Comparison of ENCODE assay signal across 1 cellular context in the genomic region with DNA sequence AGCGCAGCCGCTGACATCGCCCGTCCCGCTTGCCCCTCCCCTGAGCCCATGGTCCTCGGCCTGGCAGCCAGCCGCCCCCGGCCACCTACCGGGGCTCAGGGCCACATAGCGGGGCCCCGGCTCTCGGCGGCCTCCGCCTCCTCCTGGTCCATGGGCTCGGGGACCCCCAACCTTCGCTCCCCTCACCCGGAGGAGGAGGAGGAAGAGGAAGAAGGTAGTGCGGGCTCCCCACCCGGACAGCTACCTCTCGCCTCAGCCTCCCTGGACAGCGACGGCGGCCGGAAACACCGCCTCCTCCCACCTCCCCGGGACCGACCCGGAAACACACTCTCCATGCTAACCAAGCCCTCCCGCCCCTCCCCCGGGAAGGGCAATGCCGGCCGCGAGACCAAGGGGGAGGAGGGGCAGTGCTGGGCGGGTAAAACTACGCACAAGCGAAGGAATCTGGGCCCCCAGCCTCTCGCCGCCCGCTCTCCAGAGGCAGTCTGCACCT.
TF ChIP-seq lines count a peak whose summit lies in the region.

A gene (minus strand): TSS at position 286 of the 493 bp plus-strand sequence. CDS start 2,912 bp downstream, outside the sequence.

TF ChIP-seq in K562, 482 proteins besides CTCF, POLR2A, EP300 and RAD21 (continued from another document and continues in another):
- TF ChIP-seq, protein P1, sequence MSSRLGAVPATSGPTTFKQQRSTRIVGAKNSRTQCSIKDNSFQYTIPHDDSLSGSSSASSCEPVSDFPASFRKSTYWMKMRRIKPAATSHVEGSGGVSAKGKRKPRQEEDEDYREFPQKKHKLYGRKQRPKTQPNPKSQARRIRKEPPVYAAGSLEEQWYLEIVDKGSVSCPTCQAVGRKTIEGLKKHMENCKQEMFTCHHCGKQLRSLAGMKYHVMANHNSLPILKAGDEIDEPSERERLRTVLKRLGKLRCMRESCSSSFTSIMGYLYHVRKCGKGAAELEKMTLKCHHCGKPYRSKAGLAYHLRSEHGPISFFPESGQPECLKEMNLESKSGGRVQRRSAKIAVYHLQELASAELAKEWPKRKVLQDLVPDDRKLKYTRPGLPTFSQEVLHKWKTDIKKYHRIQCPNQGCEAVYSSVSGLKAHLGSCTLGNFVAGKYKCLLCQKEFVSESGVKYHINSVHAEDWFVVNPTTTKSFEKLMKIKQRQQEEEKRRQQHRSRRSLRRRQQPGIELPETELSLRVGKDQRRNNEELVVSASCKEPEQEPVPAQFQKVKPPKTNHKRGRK (tag; IDR thresholded peaks at IDR 0.05), result no peak
- TF ChIP-seq RBFOX2 (IDR thresholded peaks at IDR 0.05; ENCODE audit: low read depth, low read length) (peak; percentile 93), ZBTB8A (IDR thresholded peaks at IDR 0.05; ENCODE audit: partially characterized antibody) (no peak), SIX5 (IDR thresholded peaks at IDR 0.05; ENCODE audit: borderline replicate concordance in 1 of 2, insufficient read depth in 1 of 2, low read depth in 1 of 2, low read length in 2 of 2) (no peak; a peak in 1 of 4 replicates), ZNF644 (tag; IDR thresholded peaks at IDR 0.05; ENCODE audit: low read depth) (no peak), SAP30 (IDR thresholded peaks at IDR 0.05; ENCODE audit: borderline replicate concordance, insufficient read depth, low read depth, low read length, poor library complexity, severe bottlenecking) (peak; percentile 16), ZNF133 (CRISPR knock-in tag; IDR thresholded peaks at IDR 0.05) (0 out of 2 replicates have a peak, but pooled peaks have one; percentile 18), SAFB2 (IDR thresholded peaks at IDR 0.05; ENCODE audit: borderline replicate concordance, low read depth, low read length, severe bottlenecking) (no peak), RBBP5 (IDR thresholded peaks at IDR 0.05; ENCODE audit: borderline replicate concordance, insufficient read depth, low read length, poor library complexity, severe bottlenecking) (peak; percentile 86), ETV6 (IDR thresholded peaks at IDR 0.05; ENCODE audit: borderline replicate concordance in 1 of 2, low read depth in 2 of 2, low read length in 1 of 2) (peak in 1 of 2 experiments; percentile 8; a peak in 1 of 4 replicates), ETV6 (CRISPR knock-in tag; IDR thresholded peaks at IDR 0.05; ENCODE audit: borderline replicate concordance) (no peak), CBX2 (IDR thresholded peaks at IDR 0.05; ENCODE audit: insufficient read depth, low read length, poor library complexity, severe bottlenecking) (no peak), ZNF263 (CRISPR knock-in tag; IDR thresholded peaks at IDR 0.05; ENCODE audit: borderline replicate concordance) (peak; percentile 29; the same call in 1 of the 2 replicates), ZNF699 (CRISPR knock-in tag; IDR thresholded peaks at IDR 0.05; ENCODE audit: insufficient replicate concordance) (no peak), MEF2D (tag; conservative IDR thresholded peaks at IDR 0.05; ENCODE audit: low read depth) (no peak), TOE1 (IDR thresholded peaks at IDR 0.05; ENCODE audit: borderline replicate concordance) (0 out of 2 replicates have a peak, but pooled peaks have one; percentile 34), TOE1 (CRISPR knock-in tag; IDR thresholded peaks at IDR 0.05; ENCODE audit: borderline replicate concordance, low read depth) (no peak), OTX1 (CRISPR knock-in tag; IDR thresholded peaks at IDR 0.05) (peak; percentile 37; the same call in 1 of the 2 replicates), FOXM1 (IDR thresholded peaks at IDR 0.05; ENCODE audit: low read depth) (0 out of 2 replicates have a peak, but pooled peaks have one; percentile 6), FOXM1 (CRISPR knock-in tag; IDR thresholded peaks at IDR 0.05; ENCODE audit: low read depth) (peak; percentile 93), RNF2 (IDR thresholded peaks at IDR 0.05) (peak; percentile 9; the same call in 1 of the 2 replicates), PHF21A (IDR thresholded peaks at IDR 0.05; ENCODE audit: borderline replicate concordance, low read depth) (no peak), ZNF445 (CRISPR knock-in tag; IDR thresholded peaks at IDR 0.05; ENCODE audit: low read depth) (no peak)
- TF ChIP-seq, protein P2, sequence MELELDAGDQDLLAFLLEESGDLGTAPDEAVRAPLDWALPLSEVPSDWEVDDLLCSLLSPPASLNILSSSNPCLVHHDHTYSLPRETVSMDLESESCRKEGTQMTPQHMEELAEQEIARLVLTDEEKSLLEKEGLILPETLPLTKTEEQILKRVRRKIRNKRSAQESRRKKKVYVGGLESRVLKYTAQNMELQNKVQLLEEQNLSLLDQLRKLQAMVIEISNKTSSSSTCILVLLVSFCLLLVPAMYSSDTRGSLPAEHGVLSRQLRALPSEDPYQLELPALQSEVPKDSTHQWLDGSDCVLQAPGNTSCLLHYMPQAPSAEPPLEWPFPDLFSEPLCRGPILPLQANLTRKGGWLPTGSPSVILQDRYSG (tag; conservative IDR thresholded peaks at IDR 0.05; ENCODE audit: low read depth), result no peak
- TF ChIP-seq, protein P3, sequence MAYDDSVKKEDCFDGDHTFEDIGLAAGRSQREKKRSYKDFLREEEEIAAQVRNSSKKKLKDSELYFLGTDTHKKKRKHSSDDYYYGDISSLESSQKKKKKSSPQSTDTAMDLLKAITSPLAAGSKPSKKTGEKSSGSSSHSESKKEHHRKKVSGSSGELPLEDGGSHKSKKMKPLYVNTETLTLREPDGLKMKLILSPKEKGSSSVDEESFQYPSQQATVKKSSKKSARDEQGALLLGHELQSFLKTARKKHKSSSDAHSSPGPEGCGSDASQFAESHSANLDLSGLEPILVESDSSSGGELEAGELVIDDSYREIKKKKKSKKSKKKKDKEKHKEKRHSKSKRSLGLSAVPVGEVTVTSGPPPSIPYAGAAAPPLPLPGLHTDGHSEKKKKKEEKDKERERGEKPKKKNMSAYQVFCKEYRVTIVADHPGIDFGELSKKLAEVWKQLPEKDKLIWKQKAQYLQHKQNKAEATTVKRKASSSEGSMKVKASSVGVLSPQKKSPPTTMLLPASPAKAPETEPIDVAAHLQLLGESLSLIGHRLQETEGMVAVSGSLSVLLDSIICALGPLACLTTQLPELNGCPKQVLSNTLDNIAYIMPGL (CRISPR knock-in tag; IDR thresholded peaks at IDR 0.05), result peak; percentile 84; the same call in 1 of the 2 replicates
- TF ChIP-seq, protein P4, sequence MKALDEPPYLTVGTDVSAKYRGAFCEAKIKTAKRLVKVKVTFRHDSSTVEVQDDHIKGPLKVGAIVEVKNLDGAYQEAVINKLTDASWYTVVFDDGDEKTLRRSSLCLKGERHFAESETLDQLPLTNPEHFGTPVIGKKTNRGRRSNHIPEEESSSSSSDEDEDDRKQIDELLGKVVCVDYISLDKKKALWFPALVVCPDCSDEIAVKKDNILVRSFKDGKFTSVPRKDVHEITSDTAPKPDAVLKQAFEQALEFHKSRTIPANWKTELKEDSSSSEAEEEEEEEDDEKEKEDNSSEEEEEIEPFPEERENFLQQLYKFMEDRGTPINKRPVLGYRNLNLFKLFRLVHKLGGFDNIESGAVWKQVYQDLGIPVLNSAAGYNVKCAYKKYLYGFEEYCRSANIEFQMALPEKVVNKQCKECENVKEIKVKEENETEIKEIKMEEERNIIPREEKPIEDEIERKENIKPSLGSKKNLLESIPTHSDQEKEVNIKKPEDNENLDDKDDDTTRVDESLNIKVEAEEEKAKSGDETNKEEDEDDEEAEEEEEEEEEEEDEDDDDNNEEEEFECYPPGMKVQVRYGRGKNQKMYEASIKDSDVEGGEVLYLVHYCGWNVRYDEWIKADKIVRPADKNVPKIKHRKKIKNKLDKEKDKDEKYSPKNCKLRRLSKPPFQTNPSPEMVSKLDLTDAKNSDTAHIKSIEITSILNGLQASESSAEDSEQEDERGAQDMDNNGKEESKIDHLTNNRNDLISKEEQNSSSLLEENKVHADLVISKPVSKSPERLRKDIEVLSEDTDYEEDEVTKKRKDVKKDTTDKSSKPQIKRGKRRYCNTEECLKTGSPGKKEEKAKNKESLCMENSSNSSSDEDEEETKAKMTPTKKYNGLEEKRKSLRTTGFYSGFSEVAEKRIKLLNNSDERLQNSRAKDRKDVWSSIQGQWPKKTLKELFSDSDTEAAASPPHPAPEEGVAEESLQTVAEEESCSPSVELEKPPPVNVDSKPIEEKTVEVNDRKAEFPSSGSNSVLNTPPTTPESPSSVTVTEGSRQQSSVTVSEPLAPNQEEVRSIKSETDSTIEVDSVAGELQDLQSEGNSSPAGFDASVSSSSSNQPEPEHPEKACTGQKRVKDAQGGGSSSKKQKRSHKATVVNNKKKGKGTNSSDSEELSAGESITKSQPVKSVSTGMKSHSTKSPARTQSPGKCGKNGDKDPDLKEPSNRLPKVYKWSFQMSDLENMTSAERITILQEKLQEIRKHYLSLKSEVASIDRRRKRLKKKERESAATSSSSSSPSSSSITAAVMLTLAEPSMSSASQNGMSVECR (CRISPR knock-in tag; IDR thresholded peaks at IDR 0.05), result peak; percentile 89
- TF ChIP-seq, protein P5, sequence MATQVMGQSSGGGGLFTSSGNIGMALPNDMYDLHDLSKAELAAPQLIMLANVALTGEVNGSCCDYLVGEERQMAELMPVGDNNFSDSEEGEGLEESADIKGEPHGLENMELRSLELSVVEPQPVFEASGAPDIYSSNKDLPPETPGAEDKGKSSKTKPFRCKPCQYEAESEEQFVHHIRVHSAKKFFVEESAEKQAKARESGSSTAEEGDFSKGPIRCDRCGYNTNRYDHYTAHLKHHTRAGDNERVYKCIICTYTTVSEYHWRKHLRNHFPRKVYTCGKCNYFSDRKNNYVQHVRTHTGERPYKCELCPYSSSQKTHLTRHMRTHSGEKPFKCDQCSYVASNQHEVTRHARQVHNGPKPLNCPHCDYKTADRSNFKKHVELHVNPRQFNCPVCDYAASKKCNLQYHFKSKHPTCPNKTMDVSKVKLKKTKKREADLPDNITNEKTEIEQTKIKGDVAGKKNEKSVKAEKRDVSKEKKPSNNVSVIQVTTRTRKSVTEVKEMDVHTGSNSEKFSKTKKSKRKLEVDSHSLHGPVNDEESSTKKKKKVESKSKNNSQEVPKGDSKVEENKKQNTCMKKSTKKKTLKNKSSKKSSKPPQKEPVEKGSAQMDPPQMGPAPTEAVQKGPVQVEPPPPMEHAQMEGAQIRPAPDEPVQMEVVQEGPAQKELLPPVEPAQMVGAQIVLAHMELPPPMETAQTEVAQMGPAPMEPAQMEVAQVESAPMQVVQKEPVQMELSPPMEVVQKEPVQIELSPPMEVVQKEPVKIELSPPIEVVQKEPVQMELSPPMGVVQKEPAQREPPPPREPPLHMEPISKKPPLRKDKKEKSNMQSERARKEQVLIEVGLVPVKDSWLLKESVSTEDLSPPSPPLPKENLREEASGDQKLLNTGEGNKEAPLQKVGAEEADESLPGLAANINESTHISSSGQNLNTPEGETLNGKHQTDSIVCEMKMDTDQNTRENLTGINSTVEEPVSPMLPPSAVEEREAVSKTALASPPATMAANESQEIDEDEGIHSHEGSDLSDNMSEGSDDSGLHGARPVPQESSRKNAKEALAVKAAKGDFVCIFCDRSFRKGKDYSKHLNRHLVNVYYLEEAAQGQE (CRISPR knock-in tag; IDR thresholded peaks at IDR 0.05; ENCODE audit: low read depth), result peak; percentile 94
- TF ChIP-seq, protein P6, sequence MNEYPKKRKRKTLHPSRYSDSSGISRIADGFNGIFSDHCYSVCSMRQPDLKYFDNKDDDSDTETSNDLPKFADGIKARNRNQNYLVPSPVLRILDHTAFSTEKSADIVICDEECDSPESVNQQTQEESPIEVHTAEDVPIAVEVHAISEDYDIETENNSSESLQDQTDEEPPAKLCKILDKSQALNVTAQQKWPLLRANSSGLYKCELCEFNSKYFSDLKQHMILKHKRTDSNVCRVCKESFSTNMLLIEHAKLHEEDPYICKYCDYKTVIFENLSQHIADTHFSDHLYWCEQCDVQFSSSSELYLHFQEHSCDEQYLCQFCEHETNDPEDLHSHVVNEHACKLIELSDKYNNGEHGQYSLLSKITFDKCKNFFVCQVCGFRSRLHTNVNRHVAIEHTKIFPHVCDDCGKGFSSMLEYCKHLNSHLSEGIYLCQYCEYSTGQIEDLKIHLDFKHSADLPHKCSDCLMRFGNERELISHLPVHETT (CRISPR knock-in tag; conservative IDR thresholded peaks at IDR 0.05 in 1 of 2, IDR thresholded peaks at IDR 0.05 in 1 of 2), result peak in 1 of 2 experiments; percentile 78; a peak in 2 of 4 replicates
- TF ChIP-seq, protein P7, sequence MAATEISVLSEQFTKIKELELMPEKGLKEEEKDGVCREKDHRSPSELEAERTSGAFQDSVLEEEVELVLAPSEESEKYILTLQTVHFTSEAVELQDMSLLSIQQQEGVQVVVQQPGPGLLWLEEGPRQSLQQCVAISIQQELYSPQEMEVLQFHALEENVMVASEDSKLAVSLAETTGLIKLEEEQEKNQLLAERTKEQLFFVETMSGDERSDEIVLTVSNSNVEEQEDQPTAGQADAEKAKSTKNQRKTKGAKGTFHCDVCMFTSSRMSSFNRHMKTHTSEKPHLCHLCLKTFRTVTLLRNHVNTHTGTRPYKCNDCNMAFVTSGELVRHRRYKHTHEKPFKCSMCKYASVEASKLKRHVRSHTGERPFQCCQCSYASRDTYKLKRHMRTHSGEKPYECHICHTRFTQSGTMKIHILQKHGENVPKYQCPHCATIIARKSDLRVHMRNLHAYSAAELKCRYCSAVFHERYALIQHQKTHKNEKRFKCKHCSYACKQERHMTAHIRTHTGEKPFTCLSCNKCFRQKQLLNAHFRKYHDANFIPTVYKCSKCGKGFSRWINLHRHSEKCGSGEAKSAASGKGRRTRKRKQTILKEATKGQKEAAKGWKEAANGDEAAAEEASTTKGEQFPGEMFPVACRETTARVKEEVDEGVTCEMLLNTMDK (IDR thresholded peaks at IDR 0.05; ENCODE audit: borderline replicate concordance, insufficient read depth, low read depth, low read length, poor library complexity, severe bottlenecking), result peak; percentile 12
- TF ChIP-seq, protein P8, sequence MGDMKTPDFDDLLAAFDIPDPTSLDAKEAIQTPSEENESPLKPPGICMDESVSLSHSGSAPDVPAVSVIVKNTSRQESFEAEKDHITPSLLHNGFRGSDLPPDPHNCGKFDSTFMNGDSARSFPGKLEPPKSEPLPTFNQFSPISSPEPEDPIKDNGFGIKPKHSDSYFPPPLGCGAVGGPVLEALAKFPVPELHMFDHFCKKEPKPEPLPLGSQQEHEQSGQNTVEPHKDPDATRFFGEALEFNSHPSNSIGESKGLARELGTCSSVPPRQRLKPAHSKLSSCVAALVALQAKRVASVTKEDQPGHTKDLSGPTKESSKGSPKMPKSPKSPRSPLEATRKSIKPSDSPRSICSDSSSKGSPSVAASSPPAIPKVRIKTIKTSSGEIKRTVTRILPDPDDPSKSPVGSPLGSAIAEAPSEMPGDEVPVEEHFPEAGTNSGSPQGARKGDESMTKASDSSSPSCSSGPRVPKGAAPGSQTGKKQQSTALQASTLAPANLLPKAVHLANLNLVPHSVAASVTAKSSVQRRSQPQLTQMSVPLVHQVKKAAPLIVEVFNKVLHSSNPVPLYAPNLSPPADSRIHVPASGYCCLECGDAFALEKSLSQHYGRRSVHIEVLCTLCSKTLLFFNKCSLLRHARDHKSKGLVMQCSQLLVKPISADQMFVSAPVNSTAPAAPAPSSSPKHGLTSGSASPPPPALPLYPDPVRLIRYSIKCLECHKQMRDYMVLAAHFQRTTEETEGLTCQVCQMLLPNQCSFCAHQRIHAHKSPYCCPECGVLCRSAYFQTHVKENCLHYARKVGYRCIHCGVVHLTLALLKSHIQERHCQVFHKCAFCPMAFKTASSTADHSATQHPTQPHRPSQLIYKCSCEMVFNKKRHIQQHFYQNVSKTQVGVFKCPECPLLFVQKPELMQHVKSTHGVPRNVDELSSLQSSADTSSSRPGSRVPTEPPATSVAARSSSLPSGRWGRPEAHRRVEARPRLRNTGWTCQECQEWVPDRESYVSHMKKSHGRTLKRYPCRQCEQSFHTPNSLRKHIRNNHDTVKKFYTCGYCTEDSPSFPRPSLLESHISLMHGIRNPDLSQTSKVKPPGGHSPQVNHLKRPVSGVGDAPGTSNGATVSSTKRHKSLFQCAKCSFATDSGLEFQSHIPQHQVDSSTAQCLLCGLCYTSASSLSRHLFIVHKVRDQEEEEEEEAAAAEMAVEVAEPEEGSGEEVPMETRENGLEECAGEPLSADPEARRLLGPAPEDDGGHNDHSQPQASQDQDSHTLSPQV (IDR thresholded peaks at IDR 0.05), result no peak
- TF ChIP-seq, protein P9, sequence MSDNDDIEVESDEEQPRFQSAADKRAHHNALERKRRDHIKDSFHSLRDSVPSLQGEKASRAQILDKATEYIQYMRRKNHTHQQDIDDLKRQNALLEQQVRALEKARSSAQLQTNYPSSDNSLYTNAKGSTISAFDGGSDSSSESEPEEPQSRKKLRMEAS (CRISPR knock-in tag; IDR thresholded peaks at IDR 0.05), result peak; percentile 69
